ENCODE assay signal across 8 cellular contexts in the genomic region with DNA sequence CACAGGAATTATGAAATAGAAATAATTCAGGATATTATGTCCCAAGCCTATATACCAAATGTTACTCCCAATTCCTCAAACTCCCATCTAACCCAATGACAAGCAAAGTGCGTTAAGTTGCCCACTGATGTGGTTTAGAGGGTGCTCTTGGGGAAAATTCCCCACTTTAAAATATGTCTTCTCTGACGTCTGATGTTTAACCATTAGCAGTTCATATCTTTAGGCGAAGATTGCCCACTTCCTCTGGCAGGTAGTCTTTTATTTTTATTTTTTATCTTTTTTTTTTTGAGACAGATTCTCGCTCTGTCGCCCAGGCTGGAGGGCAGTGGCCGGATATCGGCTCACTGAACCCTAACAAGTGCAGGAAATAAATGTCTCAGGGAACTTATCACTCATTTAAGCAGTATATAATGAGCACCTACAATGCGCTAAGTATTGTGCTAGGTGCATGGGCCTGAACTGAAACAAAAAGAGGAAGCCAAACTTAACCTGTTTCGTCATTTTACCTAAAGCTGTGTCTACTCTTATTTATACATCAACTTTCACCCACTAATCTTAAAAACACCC. TPM values are rescaled to one million over a fixed set of nuclear protein-coding genes. Genes with fewer than 3 reads are reported as not detected.
A peak's percentile ranks its signal among the peaks of the same experiment; 100 is the strongest.
DNase-seq lines count a peak whose midpoint lies in the region; ATAC-seq and TF ChIP-seq lines count a peak whose summit lies in the region.

No MANE protein-coding gene starts in this region.

- DNase-seq in activated CD4-positive, alpha-beta T cell treated with anti-CD3 and anti-CD28 coated beads, Interleukin-2, amount 10 ng/mL, durations not matched to agents 24 days and 14 days, result peak; percentile 84
- DNase-seq in immature natural killer cell (peak; percentile 76 to 83 (median 79)), tibial artery (no peak), NCI-H510A (lab: John Stamatoyannopoulos, UW) (no peak), COR-L47 (lab: John Stamatoyannopoulos, UW) (no peak), NCI-H2081 treated with DMSO at 0.1 percent for 48 hours (lab: John Stamatoyannopoulos, UW) (no peak)

- no peaks in the 10 kb centered on the region for H3K9me3 Mint-ChIP-seq in activated CD4-positive, alpha-beta T cell treated with anti-CD3 and anti-CD28 coated beads, Interleukin-2, amount 10 ng/mL, durations not matched to agents 24 days and 14 days
- H3K9me3 Mint-ChIP-seq in immature natural killer cell, result no peaks in the 10 kb centered on the region

- no peaks in the 10 kb centered on the region for H3K9me3 ChIP-seq in tibial artery

- ATAC-seq in GM18870 (IDR thresholded peaks at IDR 0.05; ENCODE audit: unreplicated experiment) (peak; percentile 48), HG03135 (IDR thresholded peaks at IDR 0.05; ENCODE audit: unreplicated experiment) (peak; percentile 38)

- H3K36me3 Mint-ChIP-seq in activated CD4-positive, alpha-beta T cell treated with anti-CD3 and anti-CD28 coated beads, Interleukin-2, amount 10 ng/mL, durations not matched to agents 24 days and 14 days (ENCODE audit: low read depth), result peaks cover 38% of the 10 kb centered on the region
- H3K36me3 Mint-ChIP-seq in immature natural killer cell, result no peaks in the 10 kb centered on the region

- H3K27me3 Mint-ChIP-seq in activated CD4-positive, alpha-beta T cell treated with anti-CD3 and anti-CD28 coated beads, Interleukin-2, amount 10 ng/mL, durations not matched to agents 24 days and 14 days, result no peaks in the 10 kb centered on the region
- peaks cover 23 to 39% (median 30%) of the 10 kb centered on the region in 3 donors for H3K27me3 Mint-ChIP-seq in immature natural killer cell (ENCODE audit: low read depth in 3 of 3)

- peak overlapping the region; percentile 95 to 99 for H3K27ac ChIP-seq in tibial artery

- H3K4me3 ChIP-seq in tibial artery, result peak overlapping the region; percentile 83 to 100

- TF ChIP-seq CTCF in tibial artery (IDR thresholded peaks at IDR 0.05), result no peak

- H3K27me3 ChIP-seq in tibial artery, result no peaks in the 10 kb centered on the region

- intact Hi-C loops in activated CD4-positive, alpha-beta T cell treated with anti-CD3 and anti-CD28 coated beads, Interleukin-2, amount 10 ng/mL, durations not matched to agents 24 days and 14 days (cut with micrococcal nuclease), result loop anchor here (1.0 to 10.0 kb wide), 9 partner anchors 8 to 1263 kb away; partner anchors contain the start of genes ARID4B, B3GALNT2 and GGPS1
- intact Hi-C loops in tibial artery (cut with DNase I; ENCODE audit: low total_unique reads), result loop anchor here (5.0 kb wide), 1 partner anchor 49 kb away; no protein-coding TSS in a partner anchor

- no peaks in the 10 kb centered on the region for H3K36me3 ChIP-seq in tibial artery

- H3K4me1 Mint-ChIP-seq in activated CD4-positive, alpha-beta T cell treated with anti-CD3 and anti-CD28 coated beads, Interleukin-2, amount 10 ng/mL, durations not matched to agents 24 days and 14 days, result peaks cover 56% of the 10 kb centered on the region
- H3K4me1 Mint-ChIP-seq in immature natural killer cell, result peaks cover 39 to 66% of the 10 kb centered on the region in 2 donors

- H3K4me3 Mint-ChIP-seq in activated CD4-positive, alpha-beta T cell treated with anti-CD3 and anti-CD28 coated beads, Interleukin-2, amount 10 ng/mL, durations not matched to agents 24 days and 14 days, result peak overlapping the region; percentile 99
- peak overlapping the region; percentile 93 to 99 (median 96) for H3K4me3 Mint-ChIP-seq in immature natural killer cell

- peak overlapping the region; percentile 100 for H3K27ac Mint-ChIP-seq in activated CD4-positive, alpha-beta T cell treated with anti-CD3 and anti-CD28 coated beads, Interleukin-2, amount 10 ng/mL, durations not matched to agents 24 days and 14 days
- peak overlapping the region in 4 of 6 donors; percentile 97 to 100 (median 99) for H3K27ac Mint-ChIP-seq in immature natural killer cell

- H3K4me1 ChIP-seq in tibial artery, result peaks cover 0 to 24% (median 16%) of the 10 kb centered on the region in 4 donors

RNA-seq across cellular contexts. Expression of gene LYST, which starts 1.3 kb away (rescaled TPM):
- total RNA-seq in activated CD4-positive, alpha-beta T cell treated with anti-CD3 and anti-CD28 coated beads, Interleukin-2, amount 10 ng/mL, durations not matched to agents 24 days and 14 days, result 94.5 and 106 TPM in 2 replicates
- polyA plus RNA-seq in immature natural killer cell, result 10 to 100 TPM; 21.8 to 39.3 (median 27.7) TPM

Comparison
In these comparisons a context has a peak if more than half of its experiments do, and no peak if none do; other contexts are left out.
1. DNase-seq: peak in activated CD4-positive, alpha-beta T cell treated with anti-CD3 and anti-CD28 coated beads, Interleukin-2, amount 10 ng/mL, durations not matched to agents 24 days and 14 days (single experiment) and immature natural killer cell (3 of 3); none in tibial artery (0 of 2), NCI-H510A (single experiment), COR-L47 (single experiment) and NCI-H2081 treated with DMSO at 0.1 percent for 48 hours (single experiment).